1 cellular context compared by ENCODE assay signal in the genomic region with DNA sequence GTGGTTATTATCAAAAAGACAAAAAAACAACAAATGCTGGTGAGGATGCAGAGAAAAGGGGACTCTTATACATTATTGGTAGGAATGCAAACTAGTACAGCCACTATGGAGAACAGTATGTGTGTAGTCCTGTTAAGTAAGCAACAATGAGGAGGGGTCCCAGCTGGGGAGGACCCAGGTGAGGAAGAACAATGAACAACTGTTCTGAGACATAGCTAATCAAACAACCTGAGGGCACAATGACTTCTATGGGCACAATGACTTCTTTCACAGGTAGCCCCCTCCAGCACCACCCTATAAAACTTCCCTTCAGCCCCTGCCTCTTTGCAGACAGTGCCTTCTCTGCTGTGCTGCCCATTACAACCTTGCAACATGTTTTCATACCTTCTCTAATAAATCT.
TF ChIP-seq lines count a peak whose summit lies in the region.

No MANE protein-coding gene starts in this region.

TF ChIP-seq in HepG2, 621 proteins besides CTCF, POLR2A, EP300 and RAD21:
- TF ChIP-seq ZBTB38 (CRISPR knock-in tag; IDR thresholded peaks at IDR 0.05) = no peak
- peak; percentile 86; the same call in 1 of the 2 replicates for TF ChIP-seq ZNF678 (CRISPR knock-in tag; IDR thresholded peaks at IDR 0.05)
- TF ChIP-seq, protein P1, sequence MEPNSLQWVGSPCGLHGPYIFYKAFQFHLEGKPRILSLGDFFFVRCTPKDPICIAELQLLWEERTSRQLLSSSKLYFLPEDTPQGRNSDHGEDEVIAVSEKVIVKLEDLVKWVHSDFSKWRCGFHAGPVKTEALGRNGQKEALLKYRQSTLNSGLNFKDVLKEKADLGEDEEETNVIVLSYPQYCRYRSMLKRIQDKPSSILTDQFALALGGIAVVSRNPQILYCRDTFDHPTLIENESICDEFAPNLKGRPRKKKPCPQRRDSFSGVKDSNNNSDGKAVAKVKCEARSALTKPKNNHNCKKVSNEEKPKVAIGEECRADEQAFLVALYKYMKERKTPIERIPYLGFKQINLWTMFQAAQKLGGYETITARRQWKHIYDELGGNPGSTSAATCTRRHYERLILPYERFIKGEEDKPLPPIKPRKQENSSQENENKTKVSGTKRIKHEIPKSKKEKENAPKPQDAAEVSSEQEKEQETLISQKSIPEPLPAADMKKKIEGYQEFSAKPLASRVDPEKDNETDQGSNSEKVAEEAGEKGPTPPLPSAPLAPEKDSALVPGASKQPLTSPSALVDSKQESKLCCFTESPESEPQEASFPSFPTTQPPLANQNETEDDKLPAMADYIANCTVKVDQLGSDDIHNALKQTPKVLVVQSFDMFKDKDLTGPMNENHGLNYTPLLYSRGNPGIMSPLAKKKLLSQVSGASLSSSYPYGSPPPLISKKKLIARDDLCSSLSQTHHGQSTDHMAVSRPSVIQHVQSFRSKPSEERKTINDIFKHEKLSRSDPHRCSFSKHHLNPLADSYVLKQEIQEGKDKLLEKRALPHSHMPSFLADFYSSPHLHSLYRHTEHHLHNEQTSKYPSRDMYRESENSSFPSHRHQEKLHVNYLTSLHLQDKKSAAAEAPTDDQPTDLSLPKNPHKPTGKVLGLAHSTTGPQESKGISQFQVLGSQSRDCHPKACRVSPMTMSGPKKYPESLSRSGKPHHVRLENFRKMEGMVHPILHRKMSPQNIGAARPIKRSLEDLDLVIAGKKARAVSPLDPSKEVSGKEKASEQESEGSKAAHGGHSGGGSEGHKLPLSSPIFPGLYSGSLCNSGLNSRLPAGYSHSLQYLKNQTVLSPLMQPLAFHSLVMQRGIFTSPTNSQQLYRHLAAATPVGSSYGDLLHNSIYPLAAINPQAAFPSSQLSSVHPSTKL (CRISPR knock-in tag; IDR thresholded peaks at IDR 0.05) = peak; percentile 34; the same call in 1 of the 2 replicates
- peak; percentile 66; the same call in 1 of the 2 replicates for TF ChIP-seq SOX5 (CRISPR knock-in tag; IDR thresholded peaks at IDR 0.05; ENCODE audit: borderline replicate concordance)
- TF ChIP-seq SOX13 (IDR thresholded peaks at IDR 0.05) = no peak; the same call in 1 of the 2 replicates
- peak in 1 of 2 experiments; percentile 91; a peak in 2 of 4 replicates for TF ChIP-seq SOX13 (CRISPR knock-in tag; conservative IDR thresholded peaks at IDR 0.05 in 1 of 2, IDR thresholded peaks at IDR 0.05 in 1 of 2)
- TF ChIP-seq ZNF703 (CRISPR knock-in tag; IDR thresholded peaks at IDR 0.05; ENCODE audit: borderline replicate concordance) = no peak
- no peak for TF ChIP-seq SOX6 (IDR thresholded peaks at IDR 0.05)
- TF ChIP-seq SOX6 (CRISPR knock-in tag; IDR thresholded peaks at IDR 0.05) = peak; percentile 67
